In genomic region chr2:25173719-25174118, GRCh38 we compare ENCODE assay signal across 22 cellular contexts. TPM values are rescaled to one million over a fixed set of nuclear protein-coding genes. Genes with fewer than 3 reads are reported as not detected.
"Had no signal": no experiment of that assay in that cellular context is flagged by ENCODE, and none has a peak within 500 bp of the region (broad histone marks: within the 10 kb centered on the region; RNA-seq: fewer than 3 reads in every experiment).

No MANE protein-coding gene starts in this region.

- DNase-seq: MM.1S, NCI-H1092 treated with DMSO at 0.1 percent for 48 hours, NCI-H1436, NCI-H2029, NCI-H2081 treated with DMSO at 0.1 percent for 48 hours, NCI-H2171, NCI-H226, NCI-H446, NCI-H510A, NCI-H524 treated with DMSO at 0.1 percent for 48 hours, NCI-H69, NCI-H774, Right ventricle myocardium superior, RPMI8226, SIG-M5 had no signal

- FAIRE-seq: HTR-8/SVneo, RCC 7860 had no signal

- H3K27ac ChIP-seq: HL-60, KMS-11, SJSA1, SK-N-MC had no signal

- H3K36me3 ChIP-seq: SJSA1 had no signal

- H3K4me3 ChIP-seq: SJSA1, SK-N-MC had no signal

- H3K9ac ChIP-seq: KMS-11 had no signal

- H3K4me1 ChIP-seq: SJSA1 had no signal

- H3K9me3 ChIP-seq: SJSA1 had no signal

- H3K4me2 ChIP-seq: KMS-11 had no signal

RNA-seq across cellular contexts. Expression of gene POMC, which starts 5.3 kb away (rescaled TPM):
- total RNA-seq: M059J, SJSA1 had no signal
